ENCODE assay signal across 8 cellular contexts in the genomic region with DNA sequence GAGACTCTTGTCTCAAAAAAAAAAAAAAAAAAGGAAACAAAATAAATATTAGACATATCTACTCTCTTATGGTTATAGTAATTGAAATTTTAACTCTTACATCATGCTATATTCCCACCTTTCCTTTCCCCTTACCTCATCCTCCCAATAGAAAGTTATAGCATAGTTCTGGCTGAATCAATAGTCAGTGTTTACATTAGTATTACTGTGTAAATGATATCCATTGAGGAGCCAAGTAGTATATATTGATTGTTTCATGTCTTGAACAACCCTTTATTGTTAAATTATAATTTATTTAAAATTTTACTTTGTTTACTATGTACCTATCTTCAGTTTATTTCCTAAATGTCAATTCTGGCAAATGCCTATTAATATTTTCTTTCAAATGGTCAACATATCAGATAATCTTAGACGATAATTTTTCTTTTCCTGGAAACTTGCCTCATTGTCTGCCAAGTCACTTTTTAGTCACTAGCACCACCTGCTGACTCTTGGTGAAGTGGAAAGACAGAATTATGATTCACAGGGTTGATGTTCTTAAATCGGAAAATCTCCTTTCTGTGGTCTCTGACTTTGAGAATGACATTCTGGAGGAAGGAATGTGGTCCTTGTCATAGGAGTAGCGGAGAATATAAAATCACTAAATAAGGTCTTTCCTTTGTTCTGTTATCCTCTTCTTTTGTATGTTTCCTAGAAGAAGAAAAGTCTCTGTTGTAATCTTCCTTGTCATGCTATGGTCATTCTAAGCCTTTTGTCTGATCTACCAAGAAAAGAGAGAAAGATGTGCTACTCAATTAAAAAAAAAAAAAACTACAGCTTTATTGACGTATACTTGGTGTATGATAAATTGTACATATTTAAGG. TPM values are rescaled to one million over a fixed set of nuclear protein-coding genes. Genes with fewer than 3 reads are reported as not detected.
A peak's percentile ranks its signal among the peaks of the same experiment; 100 is the strongest.
DNase-seq lines count a peak whose midpoint lies in the region; ATAC-seq lines count a peak whose summit lies in the region.

No MANE protein-coding gene starts in this region.

- peaks cover 6 to 9% (median 7%) of the 10 kb centered on the region in 4 donors for H3K4me1 Mint-ChIP-seq in CD4-positive, alpha-beta memory T cell
- peaks cover 1 to 11% (median 8%) of the 10 kb centered on the region in 4 donors for H3K4me1 Mint-ChIP-seq in naive thymus-derived CD8-positive, alpha-beta T cell

- DNase-seq in CD4-positive, alpha-beta memory T cell: peak; percentile 65 to 73 (median 69)
- DNase-seq in HAP-1 (ENCODE audit: low spot score in 2 of 2) (peak; percentile 57 to 75), NCI-H446 treated with DMSO at 0.1 percent for 48 hours (lab: John Stamatoyannopoulos, UW) (peak; percentile 56), cortex of kidney (lab: John Stamatoyannopoulos, UW) (no peak)
- peak; percentile 56 for DNase-seq in activated CD4-positive, alpha-beta T cell treated with anti-CD3 and anti-CD28 coated beads for 48 hours
- DNase-seq in naive thymus-derived CD8-positive, alpha-beta T cell: peak in 9 of 10 donors; percentile 37 to 79 (median 66)

- CTCF ChIA-PET in CD4-positive, alpha-beta memory T cell (lab: Charles Lee; ENCODE audit: partially characterized antibody): interaction anchor here (0.6 to 14.8 kb wide), 17 partner anchors 8 to 166 kb away, joined by 3 to 447 read pairs (median 7); a partner anchor contains a TSS

- H3K27me3 Mint-ChIP-seq in CD4-positive, alpha-beta memory T cell: peaks cover 3 to 5% of the 10 kb centered on the region in 2 donors
- peaks cover 0 to 16% (median 3%) of the 10 kb centered on the region in 5 donors for H3K27me3 Mint-ChIP-seq in naive thymus-derived CD8-positive, alpha-beta T cell

- H3K36me3 Mint-ChIP-seq in CD4-positive, alpha-beta memory T cell: no peaks in the 10 kb centered on the region
- no peaks in the 10 kb centered on the region for H3K36me3 Mint-ChIP-seq in naive thymus-derived CD8-positive, alpha-beta T cell

- no peak overlapping the region for H3K27ac Mint-ChIP-seq in CD4-positive, alpha-beta memory T cell
- H3K27ac Mint-ChIP-seq in naive thymus-derived CD8-positive, alpha-beta T cell: no peak overlapping the region

- no peak overlapping the region for H3K27ac ChIP-seq in CD4-positive, alpha-beta memory T cell (ENCODE audit: low read depth, low read length)

- H3K27me3 ChIP-seq in CD4-positive, alpha-beta memory T cell (ENCODE audit: insufficient read depth, low read length): no peaks in the 10 kb centered on the region
- peaks cover 18% of the 10 kb centered on the region for H3K27me3 ChIP-seq in HAP-1 (ENCODE audit: low read depth)

- in situ Hi-C loops in HAP-1 (cut with MboI; ENCODE audit: low sequenced_read_pairs): loop anchor here (5.0 kb wide), 1 partner anchor 36 kb away; no protein-coding TSS in a partner anchor

- ATAC-seq in esophagus mucosa (peak; percentile 59), GM19455 (IDR thresholded peaks at IDR 0.05; ENCODE audit: unreplicated experiment) (no peak)
- ATAC-seq in naive thymus-derived CD8-positive, alpha-beta T cell: peak; percentile 67 to 84

- H3K4me3 Mint-ChIP-seq in CD4-positive, alpha-beta memory T cell: no peak overlapping the region
- H3K4me3 Mint-ChIP-seq in naive thymus-derived CD8-positive, alpha-beta T cell: no peak overlapping the region

- intact Hi-C loops in CD4-positive, alpha-beta memory T cell (cut with micrococcal nuclease): loop anchor here (1.0 kb wide), 3 partner anchors 36 to 168 kb away; a partner anchor contains a TSS

- no peak overlapping the region for H3K4me3 ChIP-seq in CD4-positive, alpha-beta memory T cell (ENCODE audit: low read length in 2 of 2)
- H3K4me3 ChIP-seq in HAP-1: no peak overlapping the region

- peaks cover under 1% of the 10 kb centered on the region for H3K4me1 ChIP-seq in CD4-positive, alpha-beta memory T cell (ENCODE audit: insufficient read depth, low read length)
- H3K4me1 ChIP-seq in HAP-1: no peaks in the 10 kb centered on the region

- POLR2A ChIA-PET in CD4-positive, alpha-beta memory T cell (lab: Charles Lee; ENCODE audit: partially characterized antibody): interaction anchor here (0.6 to 29.8 kb wide), 4 partner anchors 25 to 168 kb away, joined by 3 to 1967 read pairs (median 8); a partner anchor contains a TSS
- POLR2A ChIA-PET in naive thymus-derived CD8-positive, alpha-beta T cell (lab: Charles Lee): interaction anchor here (0.6 to 26.6 kb wide), 7 partner anchors 22 to 170 kb away, joined by 3 to 1573 read pairs (median 5); a partner anchor contains a TSS

- no peaks in the 10 kb centered on the region for H3K36me3 ChIP-seq in CD4-positive, alpha-beta memory T cell (ENCODE audit: insufficient read depth, low read length)
- H3K36me3 ChIP-seq in HAP-1 (replicated peaks): no peaks in the 10 kb centered on the region

- H3K9me3 Mint-ChIP-seq in CD4-positive, alpha-beta memory T cell: no peaks in the 10 kb centered on the region
- H3K9me3 Mint-ChIP-seq in naive thymus-derived CD8-positive, alpha-beta T cell: no peaks in the 10 kb centered on the region

- no peaks in the 10 kb centered on the region for H3K9me3 ChIP-seq in CD4-positive, alpha-beta memory T cell (ENCODE audit: control insufficient read depth in 1 of 2, low read length in 2 of 2)
- no peaks in the 10 kb centered on the region for H3K9me3 ChIP-seq in HAP-1

RNA-seq across cellular contexts. Expression of a gene that starts 8.6 kb away (rescaled TPM):
- not detected for total RNA-seq in CD4-positive, alpha-beta memory T cell
- not detected for polyA plus RNA-seq in CD4-positive, alpha-beta memory T cell
- total RNA-seq in esophagus mucosa: not detected
- not detected for total RNA-seq in naive thymus-derived CD8-positive, alpha-beta T cell
- not detected for polyA plus RNA-seq in naive thymus-derived CD8-positive, alpha-beta T cell

RNA-seq across cellular contexts. Expression of a gene that starts 16.6 kb away (rescaled TPM):
- 100 to 1,000 TPM; 933 to 985 TPM for total RNA-seq in CD4-positive, alpha-beta memory T cell
- polyA plus RNA-seq in CD4-positive, alpha-beta memory T cell: 1,000 to 10,000 TPM; 4,275 to 4,310 TPM
- total RNA-seq in esophagus mucosa: 77.7 TPM
- total RNA-seq in naive thymus-derived CD8-positive, alpha-beta T cell: 100 to 1,000 TPM; 836 to 848 TPM
- 1,000 to 10,000 TPM; 4,009 to 5,114 (median 5,016) TPM for polyA plus RNA-seq in naive thymus-derived CD8-positive, alpha-beta T cell

RNA-seq across cellular contexts. Expression of a gene that starts 48.4 kb away (rescaled TPM):
- total RNA-seq in CD4-positive, alpha-beta memory T cell: 10 to 100 TPM; 36.6 to 38.3 TPM
- 100 to 1,000 TPM in 1 of 2 donors, 10 to 100 TPM in 1; 95.3 to 164 TPM for polyA plus RNA-seq in CD4-positive, alpha-beta memory T cell
- total RNA-seq in esophagus mucosa: 6.1 TPM
- 10 to 100 TPM; 32.5 to 34.4 TPM for total RNA-seq in naive thymus-derived CD8-positive, alpha-beta T cell
- 100 to 1,000 TPM in 1 of 3 donors, 10 to 100 TPM in 2; 98.4 to 101 (median 98.6) TPM for polyA plus RNA-seq in naive thymus-derived CD8-positive, alpha-beta T cell

RNA-seq across cellular contexts. Expression of a gene that starts 48.6 kb away (rescaled TPM):
- total RNA-seq in CD4-positive, alpha-beta memory T cell: 1 to 10 TPM; 1.8 to 2.1 TPM
- under 1 TPM in 1 of 2 donors, not detected in 1; 0.60 TPM for polyA plus RNA-seq in CD4-positive, alpha-beta memory T cell
- 0.12 TPM for total RNA-seq in esophagus mucosa
- 1 to 10 TPM in 1 of 2 experiments, under 1 TPM in 1; 0.96 to 1.6 TPM for total RNA-seq in naive thymus-derived CD8-positive, alpha-beta T cell
- polyA plus RNA-seq in naive thymus-derived CD8-positive, alpha-beta T cell: under 1 TPM; 0.12 to 0.38 (median 0.25) TPM

RNA-seq across cellular contexts. Expression of a gene that starts 55.1 kb away (rescaled TPM):
- 10 to 100 TPM; 64.5 to 66.1 TPM for total RNA-seq in CD4-positive, alpha-beta memory T cell
- polyA plus RNA-seq in CD4-positive, alpha-beta memory T cell: 10 to 100 TPM; 35.3 to 35.7 TPM
- total RNA-seq in esophagus mucosa: 4.3 TPM
- 10 to 100 TPM; 54.6 to 59.4 TPM for total RNA-seq in naive thymus-derived CD8-positive, alpha-beta T cell
- polyA plus RNA-seq in naive thymus-derived CD8-positive, alpha-beta T cell: 10 to 100 TPM; 26.3 to 31.7 (median 29.3) TPM

Comparison
In these comparisons a context has a peak if more than half of its experiments do, and no peak if none do; other contexts are left out.
1. RNA of a gene that starts 16.6 kb away (total RNA-seq): 933 to 985 TPM in CD4-positive, alpha-beta memory T cell and 836 to 848 TPM in naive thymus-derived CD8-positive, alpha-beta T cell; 77.7 TPM in esophagus mucosa (single experiment); every median in the first group is over 10 times any median in the second.